Comparison of ENCODE assay signal across 3 cellular contexts in genomic region chr12:130873825-130874224, GRCh38.
A peak's percentile ranks its signal among the peaks of the same experiment; 100 is the strongest.
TF ChIP-seq lines count a peak whose summit lies in the region.

No MANE protein-coding gene starts in this region.

TF ChIP-seq in GM12891, 5 proteins besides CTCF, POLR2A, EP300 and RAD21 (continued from another document):
- TF ChIP-seq POLR2AphosphoS5 (IDR thresholded peaks at IDR 0.05; ENCODE audit: low read depth, low read length) = peak; percentile 45; the same call in 1 of the 2 replicates
TF ChIP-seq in GM12891: peak in this region for 1.

TF ChIP-seq in K562, 482 proteins besides CTCF, POLR2A, EP300 and RAD21 (continued from another document):
- peak; percentile 41; the same call in 1 of the 2 replicates for TF ChIP-seq RBFOX2 (IDR thresholded peaks at IDR 0.05; ENCODE audit: low read depth, low read length)
- 0 out of 2 replicates have a peak, but pooled peaks have one; percentile 48 for TF ChIP-seq LARP7 (IDR thresholded peaks at IDR 0.05)
- TF ChIP-seq BHLHE40 (IDR thresholded peaks at IDR 0.05; ENCODE audit: low read length) = peak; percentile 46; the same call in 1 of the 2 replicates
- TF ChIP-seq BCOR (IDR thresholded peaks at IDR 0.05) = no peak
- no peak for TF ChIP-seq ZNF707 (CRISPR knock-in tag; conservative IDR thresholded peaks at IDR 0.05)
- no peak for TF ChIP-seq KLF13 (tag; IDR thresholded peaks at IDR 0.05; ENCODE audit: borderline replicate concordance, low read depth)
- TF ChIP-seq VEZF1 (CRISPR knock-in tag; IDR thresholded peaks at IDR 0.05) = no peak
- no peak for TF ChIP-seq DACH1 (IDR thresholded peaks at IDR 0.05; ENCODE audit: partially characterized antibody)
- TF ChIP-seq, protein P1, sequence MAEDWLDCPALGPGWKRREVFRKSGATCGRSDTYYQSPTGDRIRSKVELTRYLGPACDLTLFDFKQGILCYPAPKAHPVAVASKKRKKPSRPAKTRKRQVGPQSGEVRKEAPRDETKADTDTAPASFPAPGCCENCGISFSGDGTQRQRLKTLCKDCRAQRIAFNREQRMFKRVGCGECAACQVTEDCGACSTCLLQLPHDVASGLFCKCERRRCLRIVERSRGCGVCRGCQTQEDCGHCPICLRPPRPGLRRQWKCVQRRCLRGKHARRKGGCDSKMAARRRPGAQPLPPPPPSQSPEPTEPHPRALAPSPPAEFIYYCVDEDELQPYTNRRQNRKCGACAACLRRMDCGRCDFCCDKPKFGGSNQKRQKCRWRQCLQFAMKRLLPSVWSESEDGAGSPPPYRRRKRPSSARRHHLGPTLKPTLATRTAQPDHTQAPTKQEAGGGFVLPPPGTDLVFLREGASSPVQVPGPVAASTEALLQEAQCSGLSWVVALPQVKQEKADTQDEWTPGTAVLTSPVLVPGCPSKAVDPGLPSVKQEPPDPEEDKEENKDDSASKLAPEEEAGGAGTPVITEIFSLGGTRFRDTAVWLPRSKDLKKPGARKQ (CRISPR knock-in tag; IDR thresholded peaks at IDR 0.05) = no peak

TF ChIP-seq in neural cell, 6 proteins besides CTCF, POLR2A, EP300 and RAD21:
- TF ChIP-seq TAF1 (IDR thresholded peaks at IDR 0.05; ENCODE audit: low read depth) (no peak), POLR2AphosphoS5 (IDR thresholded peaks at IDR 0.05) (no peak), SMC3 (conservative IDR thresholded peaks at IDR 0.05; ENCODE audit: poor library complexity) (no peak), MXI1 (conservative IDR thresholded peaks at IDR 0.05; ENCODE audit: poor library complexity, severe bottlenecking) (no peak), EZH2 (IDR thresholded peaks at IDR 0.05; ENCODE audit: borderline replicate concordance, insufficient read depth, low read length, poor library complexity, severe bottlenecking) (no peak)
- TF ChIP-seq, protein P2, sequence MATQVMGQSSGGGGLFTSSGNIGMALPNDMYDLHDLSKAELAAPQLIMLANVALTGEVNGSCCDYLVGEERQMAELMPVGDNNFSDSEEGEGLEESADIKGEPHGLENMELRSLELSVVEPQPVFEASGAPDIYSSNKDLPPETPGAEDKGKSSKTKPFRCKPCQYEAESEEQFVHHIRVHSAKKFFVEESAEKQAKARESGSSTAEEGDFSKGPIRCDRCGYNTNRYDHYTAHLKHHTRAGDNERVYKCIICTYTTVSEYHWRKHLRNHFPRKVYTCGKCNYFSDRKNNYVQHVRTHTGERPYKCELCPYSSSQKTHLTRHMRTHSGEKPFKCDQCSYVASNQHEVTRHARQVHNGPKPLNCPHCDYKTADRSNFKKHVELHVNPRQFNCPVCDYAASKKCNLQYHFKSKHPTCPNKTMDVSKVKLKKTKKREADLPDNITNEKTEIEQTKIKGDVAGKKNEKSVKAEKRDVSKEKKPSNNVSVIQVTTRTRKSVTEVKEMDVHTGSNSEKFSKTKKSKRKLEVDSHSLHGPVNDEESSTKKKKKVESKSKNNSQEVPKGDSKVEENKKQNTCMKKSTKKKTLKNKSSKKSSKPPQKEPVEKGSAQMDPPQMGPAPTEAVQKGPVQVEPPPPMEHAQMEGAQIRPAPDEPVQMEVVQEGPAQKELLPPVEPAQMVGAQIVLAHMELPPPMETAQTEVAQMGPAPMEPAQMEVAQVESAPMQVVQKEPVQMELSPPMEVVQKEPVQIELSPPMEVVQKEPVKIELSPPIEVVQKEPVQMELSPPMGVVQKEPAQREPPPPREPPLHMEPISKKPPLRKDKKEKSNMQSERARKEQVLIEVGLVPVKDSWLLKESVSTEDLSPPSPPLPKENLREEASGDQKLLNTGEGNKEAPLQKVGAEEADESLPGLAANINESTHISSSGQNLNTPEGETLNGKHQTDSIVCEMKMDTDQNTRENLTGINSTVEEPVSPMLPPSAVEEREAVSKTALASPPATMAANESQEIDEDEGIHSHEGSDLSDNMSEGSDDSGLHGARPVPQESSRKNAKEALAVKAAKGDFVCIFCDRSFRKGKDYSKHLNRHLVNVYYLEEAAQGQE (IDR thresholded peaks at IDR 0.05; ENCODE audit: borderline replicate concordance) = no peak
TF ChIP-seq in neural cell: peak in this region for 0.
